11 cellular contexts compared by ENCODE assay signal in the genomic region with DNA sequence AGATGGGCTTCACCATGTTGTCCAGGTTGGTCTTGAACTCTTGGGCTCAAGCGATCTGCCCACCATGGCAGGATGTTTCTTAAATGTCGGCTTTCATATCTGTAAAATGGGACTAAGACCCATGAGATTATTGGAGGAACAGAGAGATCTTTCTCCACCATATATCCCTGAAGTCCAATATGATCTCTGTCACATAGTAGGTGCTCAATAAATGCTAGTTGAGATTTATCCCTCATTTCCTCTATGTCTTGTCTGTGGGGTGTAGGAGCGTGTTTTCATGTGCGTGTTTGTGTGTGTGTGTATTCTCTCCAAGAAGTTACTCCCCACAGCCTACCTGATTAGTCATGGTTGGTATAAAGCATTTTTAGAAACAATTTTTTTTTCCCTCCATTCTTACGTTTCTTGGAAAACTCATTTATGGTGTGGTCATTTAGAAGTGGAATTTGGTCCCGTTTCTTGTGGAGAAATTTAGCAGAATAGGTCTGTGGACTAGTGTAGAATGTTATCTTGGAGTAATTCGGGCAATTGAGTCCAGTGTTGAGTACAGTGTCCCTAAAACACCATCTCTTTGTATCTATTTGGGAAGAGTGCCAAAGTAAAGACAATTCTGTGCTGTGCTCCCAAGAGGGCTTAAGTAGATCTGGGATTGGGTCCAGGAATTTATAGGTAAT. TPM values are rescaled to one million over a fixed set of nuclear protein-coding genes. Genes with fewer than 3 reads are reported as not detected.
A peak's percentile ranks its signal among the peaks of the same experiment; 100 is the strongest.
DNase-seq lines count a peak whose midpoint lies in the region; ATAC-seq and TF ChIP-seq lines count a peak whose summit lies in the region.
"Had no signal": no experiment of that assay in that cellular context is flagged by ENCODE, and none has a peak within 500 bp of the region (broad histone marks: within the 10 kb centered on the region; RNA-seq: fewer than 3 reads in every experiment).

No MANE protein-coding gene starts in this region.

- no peak overlapping the region for H3K9ac ChIP-seq in Karpas-422 (ENCODE audit: low read length)

- H3K27me3 ChIP-seq in Karpas-422 (ENCODE audit: low read length) (no peaks in the 10 kb centered on the region), right lobe of liver (no peaks in the 10 kb centered on the region)

- peak; percentile 8 to 52 (median 28) for ATAC-seq in right lobe of liver
- ATAC-seq in HG02798 (IDR thresholded peaks at IDR 0.05; ENCODE audit: poor library complexity, unreplicated experiment), result no peak

- WGBS in right lobe of liver (ENCODE audit: insufficient coverage, low coverage, low lambda C conversion rate, missing lambda C conversion rate), result 67% methylated on average over 7 of the region's 7 CpGs
- WGBS in lower leg skin, 2 donors, result 84 to 93% methylated on average over 7 of the region's 7 CpGs

- H4K20me1 ChIP-seq in Karpas-422 (ENCODE audit: insufficient read depth, low read depth, low read length), result peaks cover 49% of the 10 kb centered on the region

- no peak for TF ChIP-seq CTCF in right lobe of liver (IDR thresholded peaks at IDR 0.05)
- no peak for TF ChIP-seq CTCF in lower leg skin (IDR thresholded peaks at IDR 0.05)

- H2AFZ ChIP-seq in Karpas-422 (ENCODE audit: low read length), result no peak overlapping the region

- H3K4me1 ChIP-seq in Karpas-422 (ENCODE audit: low read length) (peaks cover 15% of the 10 kb centered on the region), right lobe of liver (peaks cover 0 to 30% (median 7%) of the 10 kb centered on the region in 4 donors)

- peak overlapping the region; percentile 10 for H3K4me2 ChIP-seq in Karpas-422 (ENCODE audit: low read depth, low read length, poor library complexity, severe bottlenecking)

- intact Hi-C loops in right lobe of liver (cut with DNase I), result no loop called here
- intact Hi-C loops in lower leg skin (cut with DNase I; ENCODE audit: low total_unique reads), result no loop called here

- H3K9me3 ChIP-seq in Karpas-422 (ENCODE audit: low read length) (no peaks in the 10 kb centered on the region), right lobe of liver (no peaks in the 10 kb centered on the region)

- H3K36me3 ChIP-seq in Karpas-422 (ENCODE audit: insufficient read depth, low read length), result peaks cover 42% of the 10 kb centered on the region; the same call in 1 of the 2 replicates
- peaks cover 0 to 13% (median 0%) of the 10 kb centered on the region in 4 donors for H3K36me3 ChIP-seq in right lobe of liver

- peaks cover 89% of the 10 kb centered on the region for H3K79me2 ChIP-seq in Karpas-422 (ENCODE audit: low read length)

- in situ Hi-C loops in SK-MEL-5 (cut with HindIII; ENCODE audit: low pct_unique_long_range_greater_than_20kb, low sequenced_read_pairs), result no loop called here

- H3K4me3 ChIP-seq in Karpas-422 (ENCODE audit: low read length) (no peak overlapping the region), right lobe of liver (no peak overlapping the region), lower leg skin (ENCODE audit: low read depth, poor library complexity, severe bottlenecking) (no peak overlapping the region)

- no peaks in the 10 kb centered on the region for H3K9me2 ChIP-seq in Karpas-422 (replicated peaks; ENCODE audit: insufficient read depth, low read length)

- DNase-seq in DMS153 (lab: John Stamatoyannopoulos, UW) (peak; percentile 67), Karpas-422 (no peak), SK-MEL-5 (ENCODE audit: low read depth, low spot score) (peak; percentile 79), right lobe of liver (no peak), activated gamma-delta T cell (lab: John Stamatoyannopoulos, UW) (no peak), lower leg skin (ENCODE audit: low spot score in 2 of 2) (no peak)
- DNase-seq in effector CD8-positive, alpha-beta T cell (lab: John Stamatoyannopoulos, UW), result no peak
- DNase-seq: stimulated activated naive CD4-positive, alpha-beta T cell; T-helper 9 cell had no signal

- H3K27ac ChIP-seq in Karpas-422 (ENCODE audit: low read length) (no peak overlapping the region), right lobe of liver (no peak overlapping the region)
- H3K27ac ChIP-seq: HL-60 had no signal

- TF ChIP-seq POLR2A in right lobe of liver (IDR thresholded peaks at IDR 0.05), result no peak
- TF ChIP-seq POLR2A in lower leg skin (IDR thresholded peaks at IDR 0.05), result no peak

RNA-seq across cellular contexts. Expression of a gene that starts 4.3 kb away (rescaled TPM):
- total RNA-seq in Karpas-422 (2014; rRNA removed; shearing (Covaris generic); ENCODE audit: low replicate concordance), result 47.5 and 89.3 TPM in 2 replicates
- total RNA-seq in SK-MEL-5 (2014; rRNA removed; shearing (Covaris generic)), result 108 and 114 TPM in 2 replicates
- 169 and 179 TPM in 2 replicates for polyA plus RNA-seq in SK-MEL-5 (2015; cell fraction: cytosol; rRNA removed)
- 59.9 and 100 TPM in 2 replicates for polyA plus RNA-seq in SK-MEL-5 (2015; cell fraction: nucleus; rRNA removed)
- total RNA-seq in right lobe of liver (10 to 100 TPM; 41.3 to 53.5 (median 43.0) TPM), lower leg skin (10 to 100 TPM; 37.5 to 52.4 (median 46.1) TPM)

RNA-seq across cellular contexts. Expression of a gene that starts 24.6 kb away (rescaled TPM):
- 9.7 and 11.1 TPM in 2 replicates for total RNA-seq in Karpas-422 (2014; rRNA removed; shearing (Covaris generic); ENCODE audit: low replicate concordance)
- 178 and 200 TPM in 2 replicates for total RNA-seq in SK-MEL-5 (2014; rRNA removed; shearing (Covaris generic))
- polyA plus RNA-seq in SK-MEL-5 (2015; cell fraction: cytosol; rRNA removed), result 88.5 and 94.9 TPM in 2 replicates
- 87.1 and 104 TPM in 2 replicates for polyA plus RNA-seq in SK-MEL-5 (2015; cell fraction: nucleus; rRNA removed)
- 10 to 100 TPM; 39.8 to 55.6 (median 49.1) TPM for total RNA-seq in right lobe of liver
- 10 to 100 TPM; 30.2 to 43.4 (median 36.7) TPM for total RNA-seq in lower leg skin

Comparison
In these comparisons a context has a peak if more than half of its experiments do, and no peak if none do; other contexts are left out.
1. DNase-seq: peak in DMS153 (single experiment) and SK-MEL-5 (single experiment); none in Karpas-422 (single experiment), right lobe of liver (0 of 3), effector CD8-positive, alpha-beta T cell (single experiment), activated gamma-delta T cell (single experiment) and lower leg skin (0 of 2).